Comparison of ENCODE assay signal across 12 cellular contexts in the genomic region with DNA sequence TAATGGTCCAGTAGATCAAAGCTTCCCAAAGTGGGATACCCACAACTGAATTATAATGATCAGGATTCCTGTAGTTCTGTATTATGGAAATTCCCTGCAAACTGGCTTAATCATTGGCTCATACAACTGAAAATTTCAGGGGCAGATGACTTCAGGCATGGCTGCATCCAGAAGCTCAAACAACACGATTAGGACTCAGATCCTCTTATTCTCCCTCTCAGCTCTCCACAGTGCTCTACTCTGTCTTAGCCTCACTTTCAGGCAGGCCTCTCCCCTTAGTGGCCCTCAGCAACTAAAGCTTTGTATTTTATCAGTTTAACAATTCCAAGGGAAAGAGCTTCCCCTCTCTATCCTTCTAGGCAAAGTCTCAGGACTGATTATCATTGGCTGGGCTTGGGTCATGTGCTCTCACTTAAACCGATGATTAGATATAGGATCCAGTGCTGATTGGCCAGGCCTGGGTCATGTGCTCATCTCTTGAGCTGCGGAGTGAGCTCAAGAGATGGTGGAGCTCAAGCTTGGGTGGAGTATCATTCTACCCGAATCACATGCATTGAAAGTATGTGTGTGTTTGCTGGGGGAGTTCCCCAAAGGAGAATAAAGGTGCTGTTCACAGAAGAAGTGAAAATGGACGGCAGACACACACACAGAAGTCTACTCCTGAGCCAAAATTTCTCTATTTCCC. TPM values are rescaled to one million over a fixed set of nuclear protein-coding genes. Genes with fewer than 3 reads are reported as not detected.
DNase-seq lines count a peak whose midpoint lies in the region; ATAC-seq and TF ChIP-seq lines count a peak whose summit lies in the region.
"Had no signal": no experiment of that assay in that cellular context is flagged by ENCODE, and none has a peak within 500 bp of the region (broad histone marks: within the 10 kb centered on the region; RNA-seq: fewer than 3 reads in every experiment).

No MANE protein-coding gene starts in this region.

- no peaks in the 10 kb centered on the region for H3K36me3 Mint-ChIP-seq in CD4-positive, alpha-beta T cell (ENCODE audit: low read depth)
- peaks cover 9% of the 10 kb centered on the region for H3K36me3 Mint-ChIP-seq in activated naive CD8-positive, alpha-beta T cell treated with anti-CD3 and anti-CD28 coated beads, Interleukin-2, amount 50 U/mL, for 24 hours (ENCODE audit: low read depth)

- no peaks in the 10 kb centered on the region for H3K9me3 ChIP-seq in CD4-positive, alpha-beta T cell (ENCODE audit: control insufficient read depth, low read length)
- H3K9me3 ChIP-seq in upper lobe of right lung, result no peaks in the 10 kb centered on the region
- H3K9me3 ChIP-seq in WERI-Rb-1 (ENCODE audit: severe bottlenecking), result no peaks in the 10 kb centered on the region
- peaks cover 0 to 4% (median 0%) of the 10 kb centered on the region in 4 donors for H3K9me3 ChIP-seq in upper lobe of left lung

- 66 to 83% methylated on average over 5 of the region's 5 CpGs for WGBS in upper lobe of left lung, 2 donors

- intact Hi-C loops in CD4-positive, alpha-beta T cell (cut with DNase I, micrococcal nuclease), result no loop called here
- intact Hi-C loops in upper lobe of right lung (cut with DNase I), result no loop called here

- DNase-seq in CD4-positive, alpha-beta T cell, result no peak
- no peak for DNase-seq in activated naive CD8-positive, alpha-beta T cell treated with anti-CD3 and anti-CD28 coated beads, Interleukin-2, amount 50 U/mL, for 24 hours
- no peak for DNase-seq in upper lobe of right lung
- DNase-seq in NCI-H2029 (lab: John Stamatoyannopoulos, UW), result no peak
- DNase-seq in WERI-Rb-1, result no peak
- no peak for DNase-seq in upper lobe of left lung
- DNase-seq: heart right ventricle; NCI-H187; stimulated activated CD4-positive, alpha-beta T cell treated with anti-CD3 and anti-CD28 coated beads, Interleukin-4, amount 100 ng/mL, for 1 hour had no signal

- H3K9me3 Mint-ChIP-seq in CD4-positive, alpha-beta T cell, result no peaks in the 10 kb centered on the region
- H3K9me3 Mint-ChIP-seq in activated naive CD8-positive, alpha-beta T cell treated with anti-CD3 and anti-CD28 coated beads, Interleukin-2, amount 50 U/mL, for 24 hours, result peaks cover 3% of the 10 kb centered on the region

- H3K4me1 Mint-ChIP-seq in CD4-positive, alpha-beta T cell (ENCODE audit: low read depth), result peaks cover 94% of the 10 kb centered on the region
- H3K4me1 Mint-ChIP-seq in activated naive CD8-positive, alpha-beta T cell treated with anti-CD3 and anti-CD28 coated beads, Interleukin-2, amount 50 U/mL, for 24 hours, result peaks cover 98% of the 10 kb centered on the region

- no peak overlapping the region for H3K27ac ChIP-seq in CD4-positive, alpha-beta T cell (ENCODE audit: low read depth, low read length)
- H3K27ac ChIP-seq in upper lobe of right lung (no peak overlapping the region), WERI-Rb-1 (no peak overlapping the region), upper lobe of left lung (no peak overlapping the region)
- H3K27ac ChIP-seq: breast epithelium, heart right ventricle had no signal

- TF ChIP-seq POLR2A in GM18505 (IDR thresholded peaks at IDR 0.05; ENCODE audit: borderline replicate concordance, extremely low read depth, insufficient read depth, insufficient read length) (no peak), upper lobe of left lung (IDR thresholded peaks at IDR 0.05) (no peak)

- H3K27me3 Mint-ChIP-seq in CD4-positive, alpha-beta T cell, result no peaks in the 10 kb centered on the region
- H3K27me3 Mint-ChIP-seq in activated naive CD8-positive, alpha-beta T cell treated with anti-CD3 and anti-CD28 coated beads, Interleukin-2, amount 50 U/mL, for 24 hours, result peaks cover 2% of the 10 kb centered on the region

- no peak overlapping the region for H3K4me3 ChIP-seq in upper lobe of right lung
- H3K4me3 ChIP-seq in WERI-Rb-1 (ENCODE audit: low read depth, low read length), result no peak overlapping the region
- no peak overlapping the region for H3K4me3 ChIP-seq in upper lobe of left lung
- H3K4me3 ChIP-seq: breast epithelium, heart right ventricle had no signal

- H3K27ac Mint-ChIP-seq in CD4-positive, alpha-beta T cell, result peak overlapping the region; percentile 83
- peak overlapping the region; percentile 76 for H3K27ac Mint-ChIP-seq in activated naive CD8-positive, alpha-beta T cell treated with anti-CD3 and anti-CD28 coated beads, Interleukin-2, amount 50 U/mL, for 24 hours

- CTCF ChIA-PET in CD4-positive, alpha-beta T cell (lab: Charles Lee), result interaction anchor here (0.7 to 1.9 kb wide), 3 partner anchors 13 to 49 kb away, joined by 3 to 6 read pairs (median 4); no protein-coding TSS in a partner anchor

- TF ChIP-seq EP300 in upper lobe of left lung (IDR thresholded peaks at IDR 0.05), result no peak

- no peaks in the 10 kb centered on the region for H3K4me1 ChIP-seq in upper lobe of right lung
- H3K4me1 ChIP-seq in upper lobe of left lung, result no peaks in the 10 kb centered on the region
- H3K4me1 ChIP-seq: breast epithelium had no signal

- peak; percentile 68 for ATAC-seq in CD4-positive, alpha-beta T cell (ENCODE audit: poor library complexity)
- ATAC-seq in GM18505 (IDR thresholded peaks at IDR 0.05; ENCODE audit: unreplicated experiment) (peak; percentile 59), HG03095 (IDR thresholded peaks at IDR 0.05; ENCODE audit: unreplicated experiment) (peak; percentile 50), upper lobe of right lung (no peak), upper lobe of left lung (ENCODE audit: low FRiP score in 2 of 2) (no peak)
- ATAC-seq in activated naive CD8-positive, alpha-beta T cell treated with anti-CD3 and anti-CD28 coated beads, Interleukin-2, amount 50 U/mL, for 24 hours, result peak; percentile 77
- ATAC-seq: heart right ventricle had no signal

- H3K4me3 Mint-ChIP-seq in CD4-positive, alpha-beta T cell, result peak overlapping the region; percentile 22
- peak overlapping the region; percentile 6 for H3K4me3 Mint-ChIP-seq in activated naive CD8-positive, alpha-beta T cell treated with anti-CD3 and anti-CD28 coated beads, Interleukin-2, amount 50 U/mL, for 24 hours

- POLR2A ChIA-PET in CD4-positive, alpha-beta T cell (lab: Charles Lee), result interaction anchor here (1.1 to 2.0 kb wide), 6 partner anchors 13 to 60 kb away, joined by 3 to 7 read pairs (median 5); partner anchors contain the start of gene RUNX3

- H3K36me3 ChIP-seq in upper lobe of right lung (no peaks in the 10 kb centered on the region), WERI-Rb-1 (no peaks in the 10 kb centered on the region), upper lobe of left lung (no peaks in the 10 kb centered on the region)
- H3K36me3 ChIP-seq: breast epithelium, heart right ventricle had no signal

- no peaks in the 10 kb centered on the region for H3K27me3 ChIP-seq in CD4-positive, alpha-beta T cell (ENCODE audit: control insufficient read depth, insufficient read depth, low read length)
- H3K27me3 ChIP-seq in upper lobe of right lung (no peaks in the 10 kb centered on the region), WERI-Rb-1 (ENCODE audit: insufficient read depth, low read depth, severe bottlenecking) (no peaks in the 10 kb centered on the region), upper lobe of left lung (no peaks in the 10 kb centered on the region)
- H3K27me3 ChIP-seq: breast epithelium had no signal

- no peak for TF ChIP-seq CTCF in CD4-positive, alpha-beta T cell (IDR thresholded peaks at IDR 0.05)
- TF ChIP-seq CTCF in upper lobe of right lung (IDR thresholded peaks at IDR 0.05) (no peak), WERI-Rb-1 (IDR thresholded peaks at IDR 0.05; ENCODE audit: low read depth, low read length) (no peak), upper lobe of left lung (IDR thresholded peaks at IDR 0.05) (no peak)

RNA-seq across cellular contexts. Expression of gene RUNX3, which starts 57.9 kb away (rescaled TPM):
- 100 to 1,000 TPM; 202 to 209 TPM for total RNA-seq in CD4-positive, alpha-beta T cell
- total RNA-seq in upper lobe of right lung (13.1 TPM), upper lobe of left lung (10 to 100 TPM in 4 of 6 donors, 1 to 10 TPM in 2; 4.2 to 15.6 (median 10.1) TPM)

Comparison
In these comparisons a context has a peak if more than half of its experiments do, and no peak if none do; other contexts are left out.
1. ATAC-seq: peak in CD4-positive, alpha-beta T cell (single experiment), GM18505 (single experiment), HG03095 (single experiment) and activated naive CD8-positive, alpha-beta T cell treated with anti-CD3 and anti-CD28 coated beads, Interleukin-2, amount 50 U/mL, for 24 hours (single experiment); none in upper lobe of right lung (single experiment) and upper lobe of left lung (0 of 2).
2. RNA of gene RUNX3, which starts 57.9 kb away (total RNA-seq): 202 to 209 TPM in CD4-positive, alpha-beta T cell; 13.1 TPM in upper lobe of right lung (single experiment) and 4.2 to 15.6 TPM in upper lobe of left lung; every median in the first group is over 10 times any median in the second.